In genomic region chr9:133148351-133149129, GRCh38 we compare ENCODE assay signal across 8 cellular contexts. TPM values are rescaled to one million over a fixed set of nuclear protein-coding genes. Genes with fewer than 3 reads are reported as not detected.
DNase-seq lines count a peak whose midpoint lies in the region; ATAC-seq, FAIRE-seq and TF ChIP-seq lines count a peak whose summit lies in the region.

No MANE protein-coding gene starts in this region.

- 3 to 4% methylated on average over 54 to 63 of the region's 63 CpGs for WGBS in pancreas, 2 donors

- H3K79me2 ChIP-seq in ACC112 (ENCODE audit: control insufficient read depth, insufficient read depth, low read length, unreplicated experiment) (peaks cover 5% of the 10 kb centered on the region), PC-3 (ENCODE audit: low read length) (peaks cover 47% of the 10 kb centered on the region)

- no peaks in the 10 kb centered on the region for H3K36me3 ChIP-seq in ACC112 (ENCODE audit: insufficient read depth, low read length)
- no peaks in the 10 kb centered on the region; the same call in 1 of the 2 replicates for H3K36me3 ChIP-seq in PC-3 (ENCODE audit: low read depth, low read length)
- H3K36me3 ChIP-seq in pancreas: no peaks in the 10 kb centered on the region

- no peaks in the 10 kb centered on the region for H3F3A ChIP-seq in PC-3 (ENCODE audit: low read length, unreplicated experiment)

- no peaks in the 10 kb centered on the region for H3K9me3 ChIP-seq in PC-3 (ENCODE audit: low read length)
- H3K9me3 ChIP-seq in pancreas: no peaks in the 10 kb centered on the region

- H2AFZ ChIP-seq in ACC112 (ENCODE audit: low read length, unreplicated experiment): peak overlapping the region; percentile 17
- H2AFZ ChIP-seq in PC-3 (ENCODE audit: low read length): peak overlapping the region; percentile 42; the same call in 1 of the 2 replicates

- no peak for FAIRE-seq in pancreas (lab: Jason Lieb, UNC)

- no peaks in the 10 kb centered on the region for H3K9me2 ChIP-seq in PC-3 (replicated peaks; ENCODE audit: low read length)

- peaks cover 9% of the 10 kb centered on the region for H4K20me1 ChIP-seq in PC-3 (ENCODE audit: low read length)

- H3K4me1 ChIP-seq in ACC112 (ENCODE audit: control insufficient read depth, insufficient read depth, low read length, unreplicated experiment) (peaks cover 6% of the 10 kb centered on the region), PC-3 (ENCODE audit: insufficient read depth, low read length) (peaks cover 22% of the 10 kb centered on the region), foreskin keratinocyte (no peaks in the 10 kb centered on the region), pancreas (peaks cover 6 to 22% (median 8%) of the 10 kb centered on the region in 3 donors)

- ATAC-seq in GM18517 (IDR thresholded peaks at IDR 0.05; ENCODE audit: unreplicated experiment) (peak; percentile 15), HG03064 (IDR thresholded peaks at IDR 0.05; ENCODE audit: low read depth, unreplicated experiment) (peak; percentile 13), PC-3 (peak; percentile 10), foreskin keratinocyte (peak; percentile 38), pancreas (peak; percentile 6 to 24 (median 12))

- BruUV-seq in PC-3 (replicated peaks; lab: Mats Ljungman, UMichigan): no TSS peak

- POLR2A ChIA-PET in PC-3 (lab: Charles Lee; ENCODE audit: unreplicated experiment): interaction anchor here (0.5 to 1.0 kb wide), 2 partner anchors 15 to 28 kb away, joined by 3 to 5 read pairs; no protein-coding TSS in a partner anchor

- H3K4me3 ChIP-seq in ACC112 (ENCODE audit: low read depth, low read length) (peak overlapping the region; percentile 89), PC-3 (ENCODE audit: low read length) (peak overlapping the region; percentile 91), pancreas (peak overlapping the region; percentile 42 to 87 (median 56))

- peak overlapping the region; percentile 86 for H3K9ac ChIP-seq in PC-3 (ENCODE audit: low read length)

- no peak for TF ChIP-seq CTCF in PC-3 (conservative IDR thresholded peaks at IDR 0.05; ENCODE audit: low read depth, low read length)
- no peak for TF ChIP-seq CTCF in foreskin keratinocyte (conservative IDR thresholded peaks at IDR 0.05)
- no peak for TF ChIP-seq CTCF in pancreas (IDR thresholded peaks at IDR 0.05)

- DNase-seq in PC-3 (no peak), activated gamma-delta T cell (lab: John Stamatoyannopoulos, UW) (peak; percentile 43), foreskin keratinocyte (peak; percentile 31 to 54), pancreas (peak; percentile 59 to 91 (median 76)), DMS114 treated with DMSO at 0.1 percent for 48 hours (lab: John Stamatoyannopoulos, UW; ENCODE audit: unreplicated experiment) (no peak)

- H3K27me3 ChIP-seq in ACC112 (ENCODE audit: insufficient read depth, low read length) (no peaks in the 10 kb centered on the region), PC-3 (ENCODE audit: low read length) (no peaks in the 10 kb centered on the region), foreskin keratinocyte (no peaks in the 10 kb centered on the region), pancreas (no peaks in the 10 kb centered on the region)

- CTCF ChIA-PET in PC-3 (lab: Charles Lee): interaction anchor here (0.9 kb wide), 1 partner anchor 13 kb away, joined by 5 read pairs; no protein-coding TSS in a partner anchor

- no peak overlapping the region for H3K27ac ChIP-seq in ACC112 (ENCODE audit: low read depth, low read length)
- H3K27ac ChIP-seq in PC-3 (ENCODE audit: low read length): peak overlapping the region; percentile 69
- peak overlapping the region; percentile 46 for H3K27ac ChIP-seq in foreskin keratinocyte
- H3K27ac ChIP-seq in pancreas: peak overlapping the region; percentile 72 to 84 (median 79)

- H3K4me2 ChIP-seq in PC-3 (ENCODE audit: low read length): peak overlapping the region; percentile 100

- intact Hi-C loops in PC-3 (cut with micrococcal nuclease): loop anchor here (2.0 kb wide), 2 partner anchors 28 to 118 kb away; partner anchors contain the start of genes GTF3C5 and RALGDS
- intact Hi-C loops in pancreas (cut with DNase I): loop anchor here in 1 of 3 donors (5.0 kb wide), 1 partner anchor 106 kb away; no protein-coding TSS in a partner anchor

RNA-seq across cellular contexts. Expression of gene GBGT1, which starts 15.2 kb away (rescaled TPM):
- total RNA-seq in PC-3 (2014; rRNA removed) (not detected in 2 replicates), foreskin keratinocyte (1.7 and 3.0 TPM in 2 replicates), pancreas (10 to 100 TPM in 1 of 6 donors, 1 to 10 TPM in 5; 1.5 to 11.9 (median 3.1) TPM)
- polyA plus RNA-seq in foreskin keratinocyte (1.5 and 3.0 TPM in 2 replicates), pancreas (1 to 10 TPM; 4.5 to 4.6 TPM)

RNA-seq across cellular contexts. Expression of gene RALGDS, which starts 27.5 kb away (rescaled TPM):
- total RNA-seq in PC-3 (2014; rRNA removed) (30.5 and 32.2 TPM in 2 replicates), foreskin keratinocyte (15.9 and 18.0 TPM in 2 replicates), pancreas (10 to 100 TPM; 16.1 to 31.9 (median 20.3) TPM)
- polyA plus RNA-seq in foreskin keratinocyte (11.9 and 12.7 TPM in 2 replicates), pancreas (10 to 100 TPM; 56.0 to 69.7 TPM)

Comparison
In these comparisons a context has a peak if more than half of its experiments do, and no peak if none do; other contexts are left out.
1. DNase-seq: peak in activated gamma-delta T cell (single experiment), foreskin keratinocyte (2 of 2) and pancreas (6 of 6); none in PC-3 (single experiment) and DMS114 treated with DMSO at 0.1 percent for 48 hours (single experiment).
2. Peak in every context shown above with its lines, with median percentiles within 50 percentile points of each other: H3K4me3 ChIP-seq and ATAC-seq.